ENCODE assay signal across 10 cellular contexts in the genomic region with DNA sequence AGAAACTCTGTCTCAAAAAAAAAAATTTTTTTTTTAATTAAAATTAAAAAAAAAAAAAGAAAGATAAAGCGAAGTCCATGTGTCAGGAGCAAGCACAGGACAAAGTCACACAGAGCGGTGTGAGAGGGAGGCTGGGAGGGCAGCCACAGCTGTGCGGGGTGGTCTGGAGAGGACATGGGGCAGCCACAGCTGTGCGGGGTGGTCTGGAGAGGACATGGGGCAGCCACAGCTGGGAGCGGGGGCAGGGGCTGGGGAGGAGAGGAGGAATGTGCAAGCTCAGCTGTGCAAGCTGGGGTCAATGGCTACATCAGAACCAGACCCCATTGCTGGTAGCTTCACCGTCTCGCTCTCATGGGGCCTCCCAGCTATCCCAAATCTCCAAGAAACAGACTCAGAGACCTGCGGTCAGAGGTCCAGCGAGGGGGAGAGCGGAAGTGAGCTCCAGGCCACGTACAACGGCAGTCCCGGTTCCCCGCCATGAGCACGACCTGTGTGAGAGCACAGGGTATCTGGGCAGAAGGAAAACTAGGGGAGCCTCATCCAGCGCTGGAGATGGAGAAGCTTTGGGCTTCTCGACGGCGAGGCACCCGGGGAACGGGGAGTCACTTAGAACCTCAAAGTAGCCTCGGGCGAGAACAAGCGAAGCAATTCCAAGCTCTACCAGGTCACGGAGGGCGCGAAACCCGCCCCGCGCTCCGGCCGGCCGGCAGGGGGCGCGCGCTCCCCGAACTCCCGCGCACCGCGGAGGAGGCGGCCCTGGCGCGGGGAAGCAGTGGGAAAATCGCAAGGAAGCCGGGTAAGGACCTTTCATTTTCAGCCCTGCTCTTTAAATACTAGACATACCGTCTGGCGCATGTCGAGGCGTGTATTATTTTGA. TPM values are rescaled to one million over a fixed set of nuclear protein-coding genes. Genes with fewer than 3 reads are reported as not detected.
DNase-seq lines count a peak whose midpoint lies in the region; ATAC-seq and TF ChIP-seq lines count a peak whose summit lies in the region.
"Not testable (repeated sequence)": the region's sequence is repeated elsewhere in the genome, so short reads cannot be mapped to it uniquely, and the experiment has no call there.
"Had no signal": no experiment of that assay in that cellular context is flagged by ENCODE, and none has a peak within 500 bp of the region (broad histone marks: within the 10 kb centered on the region; RNA-seq: fewer than 3 reads in every experiment).

No MANE protein-coding gene starts in this region.

- H3K4me1 ChIP-seq in foreskin keratinocyte; neuronal stem cell (ENCODE audit: control insufficient read depth in 2 of 2, insufficient read depth in 1 of 2, low read depth in 1 of 2, low read length in 2 of 2); aorta (ENCODE audit: control insufficient read depth in 1 of 2, insufficient read depth in 2 of 2, low read length in 2 of 2): not testable (repeated sequence)

- H3K4ac ChIP-seq in neuronal stem cell (ENCODE audit: low read length), result not testable (repeated sequence)

- peak; percentile 65 for DNase-seq in activated CD8-positive, alpha-beta memory T cell treated with anti-CD3 and anti-CD28 coated beads, Interleukin-2, amount 50 U/mL, for 48 hours
- DNase-seq in foreskin keratinocyte; neuronal stem cell (ENCODE audit: low spot score); aorta: not testable (repeated sequence)

- not testable (repeated sequence) for H2BK5ac ChIP-seq in neuronal stem cell (ENCODE audit: low read length)

- not testable (repeated sequence) for H3K14ac ChIP-seq in neuronal stem cell (ENCODE audit: low read length)

- H3K18ac ChIP-seq in neuronal stem cell (ENCODE audit: low read length), result not testable (repeated sequence)

- peak overlapping the region; percentile 56 for H2AFZ ChIP-seq in neuronal stem cell (ENCODE audit: low read length)

- H3K9ac ChIP-seq in neuronal stem cell (ENCODE audit: low read depth, low read length, poor library complexity), result not testable (repeated sequence)

- not testable (repeated sequence) for H3K27ac ChIP-seq in foreskin keratinocyte; neuronal stem cell (replicated peaks; ENCODE audit: low read length); aorta (ENCODE audit: low read depth in 1 of 2, low read length in 2 of 2)

- H4K8ac ChIP-seq in neuronal stem cell (ENCODE audit: low read depth, low read length), result not testable (repeated sequence)

- not testable (repeated sequence) for H3K9me3 ChIP-seq in neuronal stem cell (replicated peaks in 1 of 2; ENCODE audit: control insufficient read depth in 2 of 2, insufficient read depth in 1 of 2, low read depth in 1 of 2, low read length in 2 of 2); aorta (ENCODE audit: control insufficient read depth, low read length)

- not testable (repeated sequence) for H2BK120ac ChIP-seq in neuronal stem cell (ENCODE audit: low read depth, low read length)

- H2BK12ac ChIP-seq in neuronal stem cell (ENCODE audit: low read length), result not testable (repeated sequence)

- ATAC-seq in GM18861 (IDR thresholded peaks at IDR 0.05; ENCODE audit: unreplicated experiment) (peak; percentile 81), GM21515 (IDR thresholded peaks at IDR 0.05; ENCODE audit: unreplicated experiment) (peak; percentile 91), HG02938 (IDR thresholded peaks at IDR 0.05; ENCODE audit: unreplicated experiment) (peak; percentile 86), HG03521 (IDR thresholded peaks at IDR 0.05; ENCODE audit: unreplicated experiment) (peak; percentile 93), foreskin keratinocyte (peak; percentile 92), aorta (ENCODE audit: low FRiP score) (peak; percentile 94)

- intact Hi-C loops in aorta (cut with DNase I), result not testable (repeated sequence)

- not testable (repeated sequence) for H3K79me1 ChIP-seq in neuronal stem cell (ENCODE audit: low read depth, low read length)

- not testable (repeated sequence) for H3K4me2 ChIP-seq in neuronal stem cell (ENCODE audit: insufficient read depth, low read length, poor library complexity, severe bottlenecking)

- not testable (repeated sequence) for H4K91ac ChIP-seq in neuronal stem cell (ENCODE audit: low read depth, low read length, poor library complexity)

- H3K27me3 ChIP-seq in foreskin keratinocyte; neuronal stem cell (ENCODE audit: control insufficient read depth in 3 of 3, insufficient read depth in 3 of 3, low read depth in 1 of 3, low read length in 3 of 3); aorta (ENCODE audit: control insufficient read depth in 1 of 2, insufficient read depth in 2 of 2, low read length in 1 of 2): not testable (repeated sequence)

- not testable (repeated sequence) for H2BK15ac ChIP-seq in neuronal stem cell (ENCODE audit: low read length)

- not testable (repeated sequence) for H2AK5ac ChIP-seq in neuronal stem cell (ENCODE audit: low read depth, low read length)

- H3K4me3 ChIP-seq in neuronal stem cell (ENCODE audit: low read length in 2 of 2); aorta (ENCODE audit: low read length in 2 of 2): not testable (repeated sequence)

- not testable (repeated sequence) for TF ChIP-seq CTCF in foreskin keratinocyte (conservative IDR thresholded peaks at IDR 0.05)

- not testable (repeated sequence) for H3K36me3 ChIP-seq in neuronal stem cell (replicated peaks in 1 of 2; ENCODE audit: control insufficient read depth in 2 of 2, insufficient read depth in 2 of 2, low read length in 2 of 2); aorta (ENCODE audit: control insufficient read depth in 1 of 2, insufficient read depth in 2 of 2, low read length in 1 of 2)

- not testable (repeated sequence) for H3K23ac ChIP-seq in neuronal stem cell (ENCODE audit: low read depth, low read length, poor library complexity)

- no CpG with 5 or more reads among the region's 50 CpGs for WGBS in neuronal stem cell (ENCODE audit: extremely low coverage in 2 of 2, insufficient read length in 2 of 2, insufficient replicate concordance in 1 of 2), 2 donors
- WGBS in aorta, 2 donors, result 17 to 78% methylated on average over 2 to 12 of the region's 50 CpGs

RNA-seq across cellular contexts. Expression of gene CBY3, which starts 23.3 kb away (rescaled TPM):
- total RNA-seq in foreskin keratinocyte (not detected in 2 replicates), aorta (not detected)
- polyA plus RNA-seq in foreskin keratinocyte (not detected in 2 replicates), aorta (not detected)
- polyA plus RNA-seq in neuronal stem cell (2013, experiment 1 of 2), result not detected
- 0.07 TPM for polyA plus RNA-seq in neuronal stem cell (2013, experiment 2 of 2)
- total RNA-seq: esophagus squamous epithelium, SK-MEL-5 had no signal

RNA-seq across cellular contexts. Expression of gene HNRNPH1, which starts 34.1 kb away (rescaled TPM):
- 374 and 433 TPM in 2 replicates for total RNA-seq in foreskin keratinocyte
- 130 and 170 TPM in 2 replicates for polyA plus RNA-seq in foreskin keratinocyte
- 464 TPM for polyA plus RNA-seq in neuronal stem cell (2013, experiment 1 of 2)
- polyA plus RNA-seq in neuronal stem cell (2013, experiment 2 of 2), result 477 TPM
- total RNA-seq in aorta, result 100 to 1,000 TPM; 523 to 680 TPM
- polyA plus RNA-seq in aorta, result 100 to 1,000 TPM; 141 to 285 TPM

RNA-seq across cellular contexts. Expression of gene CANX, which starts 41.2 kb away (rescaled TPM):
- total RNA-seq in foreskin keratinocyte (419 and 450 TPM in 2 replicates), aorta (100 to 1,000 TPM; 511 to 514 TPM)
- polyA plus RNA-seq in foreskin keratinocyte (119 and 139 TPM in 2 replicates), aorta (100 to 1,000 TPM; 143 to 182 TPM)
- 176 TPM for polyA plus RNA-seq in neuronal stem cell (2013, experiment 1 of 2)
- polyA plus RNA-seq in neuronal stem cell (2013, experiment 2 of 2), result 182 TPM
